16 cellular contexts compared by ENCODE assay signal in the genomic region with DNA sequence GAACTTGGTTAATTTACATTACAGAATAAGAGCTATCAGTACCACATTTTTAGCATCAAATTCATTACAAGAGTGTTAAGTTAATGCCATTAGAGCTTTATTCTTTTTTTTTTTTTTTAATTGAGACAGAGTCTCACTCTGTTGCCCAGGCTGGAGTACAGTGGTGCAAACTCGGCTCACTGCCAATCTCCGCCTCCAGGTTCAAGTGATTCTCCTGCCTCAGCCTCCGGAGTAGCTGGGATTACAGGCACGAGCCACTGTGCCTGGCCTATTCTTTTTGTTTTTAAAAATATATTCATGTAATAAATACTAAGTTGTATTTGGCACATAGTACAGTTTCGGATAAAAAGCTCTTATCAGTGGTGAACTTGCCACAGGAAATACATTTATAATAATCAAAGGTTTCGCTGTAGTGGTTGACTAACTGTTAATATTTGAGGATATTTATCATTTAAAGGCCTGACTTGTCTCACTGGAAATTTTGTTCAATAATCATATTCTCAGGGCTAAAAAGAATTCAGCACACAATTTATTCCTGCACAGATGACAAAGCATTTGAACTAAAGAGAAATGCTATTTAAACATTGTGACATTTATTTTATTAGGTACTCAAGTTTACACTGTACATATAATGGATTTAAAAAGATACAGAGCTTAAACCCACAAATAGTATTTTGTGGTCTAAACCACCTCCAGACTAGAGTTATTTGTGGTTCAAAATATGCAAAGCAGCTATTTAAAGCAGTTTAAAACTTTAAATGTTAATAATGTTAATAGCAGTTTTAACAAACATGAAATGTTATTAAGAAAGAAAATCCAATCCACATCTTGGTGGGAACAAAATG. TPM values are rescaled to one million over a fixed set of nuclear protein-coding genes. Genes with fewer than 3 reads are reported as not detected.
DNase-seq lines count a peak whose midpoint lies in the region; ATAC-seq and TF ChIP-seq lines count a peak whose summit lies in the region.
"Had no signal": no experiment of that assay in that cellular context is flagged by ENCODE, and none has a peak within 500 bp of the region (broad histone marks: within the 10 kb centered on the region; RNA-seq: fewer than 3 reads in every experiment).

No MANE protein-coding gene starts in this region.

- DNase-seq in GM23248 (no peak), RWPE2 (ENCODE audit: low spot score) (no peak), hepatocyte (ENCODE audit: low spot score) (no peak), NCI-H345 treated with DMSO at 0.1 percent for 48 hours (lab: John Stamatoyannopoulos, UW; ENCODE audit: unreplicated experiment) (no peak), RKO (ENCODE audit: low spot score) (no peak), cerebellum (ENCODE audit: low spot score) (no peak), sigmoid colon (no peak)
- DNase-seq: activated CD4-positive, alpha-beta T cell treated with anti-CD3 and anti-CD28 coated beads, Interleukin-2, amount 50 U/mL, for 1 hour; left ventricle myocardium inferior; NCI-H774; stimulated activated CD4-positive, alpha-beta T cell treated with anti-CD3 and anti-CD28 coated beads, Interleukin-12 subunit alpha, Interleukin-12 subunit beta, amount 100 ng/mL, for 4 hours; stimulated activated naive CD8-positive, alpha-beta T cell treated with anti-CD3 and anti-CD28 coated beads, Interleukin-15, Interleukin-2, amounts not matched to agents 100 U/mL and 50 U/mL, for 24 hours; T1000 had no signal

- H3K79me2 ChIP-seq in ACC112 (ENCODE audit: control insufficient read depth, insufficient read depth, low read length, unreplicated experiment) = peaks cover 6% of the 10 kb centered on the region
- H3K79me2 ChIP-seq in GM23248 (ENCODE audit: insufficient read depth) = no peaks in the 10 kb centered on the region
- no peaks in the 10 kb centered on the region for H3K79me2 ChIP-seq in hepatocyte

- H3K9me2 ChIP-seq in GM23248 (ENCODE audit: insufficient read depth) (no peaks in the 10 kb centered on the region), hepatocyte (replicated peaks; ENCODE audit: insufficient read depth) (no peaks in the 10 kb centered on the region)

- H3K36me3 ChIP-seq in ACC112 (ENCODE audit: insufficient read depth, low read length) = no peaks in the 10 kb centered on the region
- H3K36me3 ChIP-seq in GM23248 (ENCODE audit: low read depth) = no peaks in the 10 kb centered on the region
- no peaks in the 10 kb centered on the region for H3K36me3 ChIP-seq in RWPE2 (ENCODE audit: low read depth)
- H3K36me3 ChIP-seq in hepatocyte (replicated peaks; ENCODE audit: insufficient read depth, low read depth) = no peaks in the 10 kb centered on the region
- H3K36me3 ChIP-seq in sigmoid colon = no peaks in the 10 kb centered on the region
- H3K36me3 ChIP-seq: left ventricle myocardium inferior, prostate gland had no signal

- H3K4me1 ChIP-seq in ACC112 (ENCODE audit: control insufficient read depth, insufficient read depth, low read length, unreplicated experiment) = peaks cover 50% of the 10 kb centered on the region
- peaks cover 46% of the 10 kb centered on the region for H3K4me1 ChIP-seq in GM23248 (ENCODE audit: insufficient read depth)
- H3K4me1 ChIP-seq in RWPE2 (ENCODE audit: insufficient read depth, poor library complexity, severe bottlenecking) = peaks cover 45% of the 10 kb centered on the region
- peaks cover 18% of the 10 kb centered on the region for H3K4me1 ChIP-seq in hepatocyte (ENCODE audit: insufficient read depth)
- H3K4me1 ChIP-seq in sigmoid colon = peaks cover 0 to 20% (median 9%) of the 10 kb centered on the region in 4 donors

- peak overlapping the region; percentile 88 for H3K9ac ChIP-seq in GM23248

- TF ChIP-seq EP300 in sigmoid colon (IDR thresholded peaks at IDR 0.05) = no peak

- ATAC-seq in RWPE2 (ENCODE audit: low read depth) = no peak
- ATAC-seq: GM23338; stimulated activated naive CD8-positive, alpha-beta T cell treated with anti-CD3 and anti-CD28 coated beads, Interleukin-15, Interleukin-2, amounts not matched to agents 100 U/mL and 50 U/mL, for 24 hours had no signal

- H3K27ac ChIP-seq in ACC112 (ENCODE audit: low read depth, low read length) = peak overlapping the region; percentile 96
- peak overlapping the region; percentile 97 for H3K27ac ChIP-seq in GM23248
- H3K27ac ChIP-seq in RWPE2 (ENCODE audit: poor library complexity, severe bottlenecking) = peak overlapping the region; percentile 99
- peak overlapping the region; percentile 95 for H3K27ac ChIP-seq in hepatocyte
- H3K27ac ChIP-seq in sigmoid colon = no peak overlapping the region
- H3K27ac ChIP-seq: left ventricle myocardium inferior, prostate gland had no signal

- H3K9me3 ChIP-seq in GM23248 (ENCODE audit: low read depth) = no peaks in the 10 kb centered on the region
- no peaks in the 10 kb centered on the region for H3K9me3 ChIP-seq in RWPE2 (ENCODE audit: severe bottlenecking)
- no peaks in the 10 kb centered on the region for H3K9me3 ChIP-seq in hepatocyte (ENCODE audit: low read depth)
- no peaks in the 10 kb centered on the region for H3K9me3 ChIP-seq in sigmoid colon
- H3K9me3 ChIP-seq: left ventricle myocardium inferior, prostate gland had no signal

- no peaks in the 10 kb centered on the region for H4K20me1 ChIP-seq in GM23248 (ENCODE audit: insufficient read depth)
- H4K20me1 ChIP-seq in hepatocyte (ENCODE audit: insufficient read depth, poor library complexity, severe bottlenecking) = no peaks in the 10 kb centered on the region

- intact Hi-C loops in sigmoid colon (cut with DNase I) = loop anchor here (5.0 to 10.0 kb wide), 4 partner anchors 267 to 675 kb away; no protein-coding TSS in a partner anchor

- no peak for TF ChIP-seq POLR2A in sigmoid colon (IDR thresholded peaks at IDR 0.05)

- in situ Hi-C loops in GM23248 (cut with MboI) = loop anchor here (10.0 kb wide), 1 partner anchor 315 kb away; no protein-coding TSS in a partner anchor

- H3K4me2 ChIP-seq in GM23248 (ENCODE audit: unreplicated experiment) = peak overlapping the region; percentile 72
- no peak overlapping the region for H3K4me2 ChIP-seq in hepatocyte
- H3K4me2 ChIP-seq: GM23338 had no signal

- H3K4me3 ChIP-seq in ACC112 (ENCODE audit: low read depth, low read length) = no peak overlapping the region
- H3K4me3 ChIP-seq in GM23248 = no peak overlapping the region
- H3K4me3 ChIP-seq in RWPE2 (ENCODE audit: severe bottlenecking) = no peak overlapping the region
- H3K4me3 ChIP-seq in hepatocyte = no peak overlapping the region
- H3K4me3 ChIP-seq in sigmoid colon = no peak overlapping the region
- H3K4me3 ChIP-seq: GM23338, left ventricle myocardium inferior, prostate gland had no signal

- H3K27me3 ChIP-seq in ACC112 (ENCODE audit: insufficient read depth, low read length) (no peaks in the 10 kb centered on the region), GM23248 (replicated peaks; ENCODE audit: insufficient read depth) (no peaks in the 10 kb centered on the region), RWPE2 (ENCODE audit: insufficient read depth, poor library complexity, severe bottlenecking) (no peaks in the 10 kb centered on the region), hepatocyte (no peaks in the 10 kb centered on the region), sigmoid colon (no peaks in the 10 kb centered on the region)

- WGBS in GM23248 (ENCODE audit: low coverage in 1 of 2, low lambda C conversion rate in 2 of 2, missing lambda C conversion rate in 2 of 2), 2 experiments = 84 to 85% methylated on average over 6 of the region's 6 CpGs
- 78% methylated on average over 6 of the region's 6 CpGs for WGBS in hepatocyte (ENCODE audit: low lambda C conversion rate, missing lambda C conversion rate)
- WGBS in sigmoid colon, 2 donors = 85 to 86% methylated on average over 6 of the region's 6 CpGs

- TF ChIP-seq CTCF in RWPE2 (IDR thresholded peaks at IDR 0.05; ENCODE audit: poor library complexity, severe bottlenecking) (no peak), hepatocyte (IDR thresholded peaks at IDR 0.05; ENCODE audit: poor library complexity) (no peak), sigmoid colon (IDR thresholded peaks at IDR 0.05) (no peak)

- H2AFZ ChIP-seq in ACC112 (ENCODE audit: low read length, unreplicated experiment) = no peak overlapping the region
- H2AFZ ChIP-seq in GM23248 = no peak overlapping the region
- no peak overlapping the region for H2AFZ ChIP-seq in hepatocyte
- H2AFZ ChIP-seq: GM23338 had no signal

- H3F3A ChIP-seq in GM23248 (ENCODE audit: insufficient read depth) = peaks cover 50% of the 10 kb centered on the region

RNA-seq across cellular contexts. Expression of gene LEKR1, which starts 6.1 kb away (rescaled TPM):
- total RNA-seq in GM23248 (2014; rRNA removed; shearing (Covaris generic)) = 0.32 TPM in 1 of 2 replicates, not detected in the other
- 0.43 and 1.3 TPM in 2 replicates for polyA plus RNA-seq in GM23248 (2016; fragmentation: Nextera tagmentation; extraction: Ambion mirVana)
- total RNA-seq in hepatocyte = 0.76 and 1.1 TPM in 2 replicates
- polyA plus RNA-seq in hepatocyte = 2.1 and 3.4 TPM in 2 replicates
- total RNA-seq in cerebellum = 2.2 TPM
- 1 to 10 TPM in 1 of 4 donors, under 1 TPM in 2, not detected in 1; 0.36 to 1.7 (median 0.68) TPM for total RNA-seq in sigmoid colon
- 1 to 10 TPM in 1 of 3 donors, under 1 TPM in 2; 0.60 to 1.4 (median 0.71) TPM for polyA plus RNA-seq in sigmoid colon
- total RNA-seq: GM23338 had no signal
- polyA plus RNA-seq: GM23338 had no signal

Comparison
In these comparisons a context has a peak if more than half of its experiments do, and no peak if none do; other contexts are left out.
1. H3K27ac ChIP-seq: peak in ACC112 (single experiment), GM23248 (single experiment), RWPE2 (single experiment) and hepatocyte (single experiment); none in sigmoid colon (0 of 4).